15 cellular contexts compared by ENCODE assay signal in the genomic region with DNA sequence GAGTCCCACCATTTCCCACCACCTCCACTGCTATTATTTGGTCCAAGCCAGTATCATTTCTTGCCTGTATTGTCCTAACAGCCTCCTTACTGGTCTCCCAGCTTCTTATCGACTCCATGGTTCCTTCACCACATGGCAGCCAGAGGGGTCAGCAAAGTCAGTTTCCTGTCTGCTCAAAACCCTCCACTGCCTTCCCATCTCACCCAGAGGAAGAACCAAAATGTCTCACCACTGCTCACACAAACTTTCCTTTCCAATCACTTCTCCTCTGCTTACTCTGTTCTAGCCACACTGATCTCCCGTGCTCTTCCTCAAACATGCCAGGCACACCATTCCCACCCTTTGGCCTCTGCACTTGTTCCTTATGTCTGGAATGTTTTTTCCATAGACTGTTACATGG. TPM values are rescaled to one million over a fixed set of nuclear protein-coding genes. Genes with fewer than 3 reads are reported as not detected.
A peak's percentile ranks its signal among the peaks of the same experiment; 100 is the strongest.
DNase-seq lines count a peak whose midpoint lies in the region; ATAC-seq and TF ChIP-seq lines count a peak whose summit lies in the region.
"Had no signal": no experiment of that assay in that cellular context is flagged by ENCODE, and none has a peak within 500 bp of the region (broad histone marks: within the 10 kb centered on the region; RNA-seq: fewer than 3 reads in every experiment).

No MANE protein-coding gene starts in this region.

- H3K27me3 Mint-ChIP-seq in activated naive CD4-positive, alpha-beta T cell treated with anti-CD3 and anti-CD28 coated beads, Interleukin-2, amount 50 U/mL, for 24 hours, result no peaks in the 10 kb centered on the region
- H3K27me3 Mint-ChIP-seq in central memory CD8-positive, alpha-beta T cell, result no peaks in the 10 kb centered on the region

- peaks cover 37% of the 10 kb centered on the region for H3K36me3 Mint-ChIP-seq in activated naive CD4-positive, alpha-beta T cell treated with anti-CD3 and anti-CD28 coated beads, Interleukin-2, amount 50 U/mL, for 24 hours
- H3K36me3 Mint-ChIP-seq in central memory CD8-positive, alpha-beta T cell (ENCODE audit: insufficient read depth), result peaks cover 17% of the 10 kb centered on the region

- CTCF ChIA-PET in Panc1 (lab: Charles Lee), result interaction anchor here (0.7 kb wide), 1 partner anchor 21 kb away, joined by 4 read pairs; no protein-coding TSS in a partner anchor

- H3K9me3 ChIP-seq in Panc1 (ENCODE audit: control insufficient read depth, insufficient read depth, low read depth, low read length) (no peaks in the 10 kb centered on the region), stomach (no peaks in the 10 kb centered on the region)

- H3K4me1 ChIP-seq in Panc1 (ENCODE audit: control insufficient read depth, insufficient read depth, low read length) (peaks cover 45% of the 10 kb centered on the region), stomach (peaks cover 46 to 93% (median 71%) of the 10 kb centered on the region in 4 donors)

- H3K36me3 ChIP-seq in Panc1 (ENCODE audit: control insufficient read depth, insufficient read depth, low read length) (peaks cover 4% of the 10 kb centered on the region; the same call in 1 of the 2 replicates), stomach (peaks cover 4 to 67% (median 47%) of the 10 kb centered on the region in 4 donors)

- H3K27ac ChIP-seq in Panc1 (ENCODE audit: low read length) (peak overlapping the region; percentile 5; the same call in 1 of the 2 replicates), stomach (peak overlapping the region in 3 of 5 donors; percentile 9 to 35 (median 25))
- H3K27ac ChIP-seq: GM23248, parathyroid adenoma had no signal

- H3K4me3 Mint-ChIP-seq in activated naive CD4-positive, alpha-beta T cell treated with anti-CD3 and anti-CD28 coated beads, Interleukin-2, amount 50 U/mL, for 24 hours, result no peak overlapping the region
- H3K4me3 Mint-ChIP-seq in central memory CD8-positive, alpha-beta T cell, result peak overlapping the region; percentile 7
- H3K4me3 Mint-ChIP-seq: activated T-cell treated with anti-CD3 and anti-CD28 coated beads, Interleukin-2, amount 50 U/mL, for 4 hours had no signal

- no peak overlapping the region for H3K4me3 ChIP-seq in Panc1 (ENCODE audit: low read depth in 2 of 2, low read length in 2 of 2)
- no peak overlapping the region for H3K4me3 ChIP-seq in stomach
- H3K4me3 ChIP-seq: GM23248 had no signal

- POLR2A ChIA-PET in Panc1 (lab: Charles Lee), result no interaction called here

- no peak for ATAC-seq in Panc1
- ATAC-seq in central memory CD8-positive, alpha-beta T cell (replicated peaks; ENCODE audit: extremely low read depth, poor library complexity, severe bottlenecking), result no peak
- no peak for ATAC-seq in HG02840 (IDR thresholded peaks at IDR 0.05; ENCODE audit: low FRiP score, unreplicated experiment)
- ATAC-seq: activated T-cell treated with anti-CD3 and anti-CD28 coated beads, Interleukin-2, amount 50 U/mL, for 4 hours; PC-3 had no signal

- no peaks in the 10 kb centered on the region for H3K9me3 Mint-ChIP-seq in activated naive CD4-positive, alpha-beta T cell treated with anti-CD3 and anti-CD28 coated beads, Interleukin-2, amount 50 U/mL, for 24 hours
- no peaks in the 10 kb centered on the region for H3K9me3 Mint-ChIP-seq in central memory CD8-positive, alpha-beta T cell
- H3K9me3 Mint-ChIP-seq: activated T-cell treated with anti-CD3 and anti-CD28 coated beads, Interleukin-2, amount 50 U/mL, for 4 hours had no signal

- DNase-seq in activated naive CD4-positive, alpha-beta T cell treated with anti-CD3 and anti-CD28 coated beads, Interleukin-2, amount 50 U/mL, for 16 hours, result no peak
- DNase-seq in Panc1 (ENCODE audit: low read depth, low spot score), result no peak
- no peak for DNase-seq in central memory CD8-positive, alpha-beta T cell (ENCODE audit: low spot score in 2 of 2)
- no peak for DNase-seq in stomach
- no peak for DNase-seq in SW480 (ENCODE audit: low spot score)
- DNase-seq in COR-L47 (lab: John Stamatoyannopoulos, UW), result no peak
- DNase-seq: activated T-cell treated with anti-CD3 and anti-CD28 coated beads, Interleukin-2, amount 50 U/mL, for 4 hours; GM23248; NCI-H1105; NCI-H2227 treated with DMSO at 0.1 percent for 48 hours had no signal

- intact Hi-C loops in Panc1 (cut with micrococcal nuclease; ENCODE audit: unreplicated experiment) (no loop called here), stomach (cut with DNase I; ENCODE audit: low total_unique reads) (no loop called here)

- TSS peak; percentile 28 for BruUV-seq in Panc1 (replicated peaks; lab: Mats Ljungman, UMichigan)

- no peak for TF ChIP-seq POLR2A in stomach (IDR thresholded peaks at IDR 0.05)

- in situ Hi-C loops in Panc1 (cut with HindIII; ENCODE audit: low pct_unique_long_range_greater_than_20kb, low sequenced_read_pairs), result no loop called here

- 82 to 92% (median 85%) methylated on average over 2 of the region's 2 CpGs for WGBS in stomach, 5 donors

- peaks cover 85% of the 10 kb centered on the region for H3K4me1 Mint-ChIP-seq in activated naive CD4-positive, alpha-beta T cell treated with anti-CD3 and anti-CD28 coated beads, Interleukin-2, amount 50 U/mL, for 24 hours
- H3K4me1 Mint-ChIP-seq in central memory CD8-positive, alpha-beta T cell, result peaks cover 87% of the 10 kb centered on the region

- peak overlapping the region; percentile 71 for H3K27ac Mint-ChIP-seq in activated naive CD4-positive, alpha-beta T cell treated with anti-CD3 and anti-CD28 coated beads, Interleukin-2, amount 50 U/mL, for 24 hours
- peak overlapping the region; percentile 88 for H3K27ac Mint-ChIP-seq in central memory CD8-positive, alpha-beta T cell (ENCODE audit: low read depth)

- TF ChIP-seq CTCF in Panc1 (IDR thresholded peaks at IDR 0.05) (no peak), stomach (IDR thresholded peaks at IDR 0.05) (no peak)

- H3K27me3 ChIP-seq in Panc1 (ENCODE audit: control insufficient read depth, insufficient read depth, low read length) (no peaks in the 10 kb centered on the region), stomach (no peaks in the 10 kb centered on the region)

- TF ChIP-seq EP300 in stomach (IDR thresholded peaks at IDR 0.05), result no peak

RNA-seq across cellular contexts. Expression of a gene that starts 39.7 kb away (rescaled TPM):
- 150 TPM for total RNA-seq in Panc1 (2021; ENCODE audit: unreplicated experiment)
- 127 TPM for polyA plus RNA-seq in Panc1 (2012; ENCODE audit: insufficient read length)
- 100 to 1,000 TPM in 2 of 5 donors, 10 to 100 TPM in 3; 61.7 to 210 (median 68.7) TPM for total RNA-seq in stomach
- polyA plus RNA-seq in stomach, result 10 to 100 TPM; 47.1 to 88.2 (median 73.0) TPM

RNA-seq across cellular contexts. Expression of a gene that starts 45.2 kb away (rescaled TPM):
- total RNA-seq in Panc1 (2021; ENCODE audit: unreplicated experiment) (not detected), stomach (1 to 10 TPM in 2 of 5 donors, not detected in 3; 1.8 to 4.2 TPM)
- not detected for polyA plus RNA-seq in Panc1 (2012; ENCODE audit: insufficient read length)
- polyA plus RNA-seq in stomach, result 1 to 10 TPM; 1.8 to 6.7 (median 4.8) TPM
- total RNA-seq: activated T-cell treated with anti-CD3 and anti-CD28 coated beads, Interleukin-2, amount 50 U/mL, for 4 hours; GM23248; lung microvascular endothelial cell; PC-3 had no signal
- polyA plus RNA-seq: GM23248 had no signal

RNA-seq across cellular contexts. Expression of a gene that starts 56.2 kb away (rescaled TPM):
- total RNA-seq in Panc1 (2021; ENCODE audit: unreplicated experiment) (248 TPM), stomach (10 to 100 TPM in 1 of 5 donors, 1 to 10 TPM in 4; 5.3 to 11.4 (median 7.6) TPM)
- polyA plus RNA-seq in Panc1 (2012; ENCODE audit: insufficient read length), result 84.6 TPM
- 1 to 10 TPM; 1.7 to 7.1 (median 3.3) TPM for polyA plus RNA-seq in stomach

Comparison
In these comparisons a context has a peak if more than half of its experiments do, and no peak if none do; other contexts are left out.
1. RNA of a gene that starts 56.2 kb away (total RNA-seq): 248 TPM in Panc1 (single experiment); 5.3 to 11.4 TPM in stomach; every median in the first group is over 10 times any median in the second.